Comparison of ENCODE assay signal across 8 cellular contexts in the genomic region with DNA sequence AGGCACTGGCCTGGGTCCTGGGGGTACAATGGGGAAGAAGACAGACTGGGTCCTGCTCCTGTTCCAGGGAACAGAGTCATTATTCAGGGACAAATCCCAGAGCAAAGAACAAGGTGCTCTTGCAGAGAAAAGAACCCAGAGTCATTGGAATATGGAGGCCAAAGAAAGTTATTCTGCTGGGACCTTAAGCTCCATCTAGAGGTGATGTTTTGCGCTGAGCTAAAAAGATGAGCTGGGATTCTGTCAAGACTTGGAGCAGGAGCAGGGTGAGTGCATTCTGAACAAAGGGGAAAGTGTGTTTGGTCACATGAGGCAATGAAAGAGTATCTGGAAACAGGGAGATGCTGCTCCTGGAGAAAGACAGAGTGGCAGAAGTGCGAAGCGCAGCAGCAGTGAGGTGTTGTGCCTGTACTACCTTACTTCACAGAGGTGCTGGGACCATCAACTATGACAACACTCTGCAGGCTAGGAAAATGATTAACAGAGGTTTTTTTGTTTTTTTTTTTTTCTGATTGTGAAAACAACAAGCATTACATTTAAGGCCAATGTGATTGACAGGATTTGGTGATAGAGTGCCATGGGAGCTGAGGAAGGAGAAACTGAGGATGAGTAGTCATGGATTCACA.
DNase-seq lines count a peak whose midpoint lies in the region; TF ChIP-seq lines count a peak whose summit lies in the region.
"Had no signal": no experiment of that assay in that cellular context is flagged by ENCODE, and none has a peak within 500 bp of the region (broad histone marks: within the 10 kb centered on the region; RNA-seq: fewer than 3 reads in every experiment).

No MANE protein-coding gene starts in this region.

- no peaks in the 10 kb centered on the region for H3K9me3 ChIP-seq in mammary epithelial cell (replicated peaks; ENCODE audit: insufficient read depth, low read length)

- dilution Hi-C loops in mammary epithelial cell (cut with HindIII; ENCODE audit: low sequenced_read_pairs) = no loop called here

- no peak overlapping the region for H2AFZ ChIP-seq in mammary epithelial cell (ENCODE audit: low read depth, low read length)

- no peaks in the 10 kb centered on the region for H3K36me3 Mint-ChIP-seq in nephron (ENCODE audit: low read depth)

- intact Hi-C loops in mammary epithelial cell (cut with micrococcal nuclease) = loop anchor here (1.0 kb wide), 1 partner anchor 144 kb away; no protein-coding TSS in a partner anchor

- TF ChIP-seq CTCF in GM12874 (IDR thresholded peaks at IDR 0.05; ENCODE audit: insufficient read depth, low read depth, low read length) = peak; percentile 50; the same call in 1 of the 2 replicates
- peak; percentile 42 to 68 for TF ChIP-seq CTCF in mammary epithelial cell (conservative IDR thresholded peaks at IDR 0.05 in 1 of 2, IDR thresholded peaks at IDR 0.05 in 1 of 2; ENCODE audit: extremely low read depth in 1 of 2, insufficient read depth in 1 of 2, low read depth in 1 of 2, low read length in 2 of 2)
- TF ChIP-seq CTCF in nephron (IDR thresholded peaks at IDR 0.05; ENCODE audit: unreplicated experiment in 3 of 3) = peak in 2 of 3 experiments; percentile 28 to 36

- no peaks in the 10 kb centered on the region for H3K4me1 Mint-ChIP-seq in nephron

- BruUV-seq in mammary epithelial cell (replicated peaks; lab: Mats Ljungman, UMichigan) = no TSS peak

- H4K20me1 ChIP-seq in mammary epithelial cell (ENCODE audit: insufficient read depth, low read length) = no peaks in the 10 kb centered on the region

- H3K36me3 ChIP-seq in mammary epithelial cell (ENCODE audit: insufficient read depth, low read length) = no peaks in the 10 kb centered on the region

- 93% methylated on average over 3 of the region's 3 CpGs for WGBS in mammary epithelial cell (ENCODE audit: low coverage, missing lambda C conversion rate)

- CTCF ChIA-PET in mammary epithelial cell (lab: Charles Lee; ENCODE audit: low non-redundant PET) = interaction anchor here (1.0 to 1.7 kb wide), 2 partner anchors 114 to 144 kb away, joined by 5 to 17 read pairs; no protein-coding TSS in a partner anchor

- no peak overlapping the region for H3K27ac ChIP-seq in mammary epithelial cell (ENCODE audit: insufficient read depth, low read depth, low read length)

- H3K27ac Mint-ChIP-seq in nephron = no peak overlapping the region

- H3K4me2 ChIP-seq in mammary epithelial cell (ENCODE audit: insufficient read depth, low read depth, low read length) = no peak overlapping the region

- H3K27me3 ChIP-seq in mammary epithelial cell (ENCODE audit: insufficient read depth, low read length) = no peaks in the 10 kb centered on the region

- peaks cover 13% of the 10 kb centered on the region for H3K27me3 Mint-ChIP-seq in nephron (ENCODE audit: low read depth)

- H3K9me3 Mint-ChIP-seq in nephron = peaks cover 6% of the 10 kb centered on the region

- DNase-seq in M059J (ENCODE audit: low read depth) (peak; percentile 25), mammary epithelial cell (peak; percentile 24), COLO668 (lab: John Stamatoyannopoulos, UW; ENCODE audit: unreplicated experiment) (no peak), dedifferentiated amniotic fluid mesenchymal stem cell (ENCODE audit: extremely low spot score) (no peak)
- no peak for DNase-seq in activated effector memory CD4-positive, alpha-beta T cell treated with anti-CD3 and anti-CD28 coated beads, Interleukin-2, amount 50 U/mL, for 16 hours
- DNase-seq: activated CD4-positive, CD25-positive, alpha-beta regulatory T cell treated with anti-CD3 and anti-CD28 coated beads, Interleukin-2, amount 50 U/mL, for 72 hours had no signal

- H3K4me3 Mint-ChIP-seq in nephron = no peak overlapping the region

- in situ Hi-C loops in mammary epithelial cell (cut with MboI; ENCODE audit: low sequenced_read_pairs in 2 of 2) = loop anchor here in 1 of 2 donors (10.0 kb wide), 1 partner anchor 144 kb away; no protein-coding TSS in a partner anchor

- no peaks in the 10 kb centered on the region for H3K79me2 ChIP-seq in mammary epithelial cell (ENCODE audit: insufficient read depth, low read length)

- H3K4me3 ChIP-seq in mammary epithelial cell (replicated peaks in 1 of 3; ENCODE audit: insufficient read depth in 1 of 3, low read depth in 2 of 3, low read length in 3 of 3) = no peak overlapping the region

- no peaks in the 10 kb centered on the region for H3K4me1 ChIP-seq in mammary epithelial cell (ENCODE audit: insufficient read depth, low read length)

- no peak overlapping the region for H3K9ac ChIP-seq in mammary epithelial cell (ENCODE audit: insufficient read depth, low read length)

Comparison
In these comparisons a context has a peak if more than half of its experiments do, and no peak if none do; other contexts are left out.
1. DNase-seq: peak in M059J (single experiment) and mammary epithelial cell (single experiment); none in COLO668 (single experiment), dedifferentiated amniotic fluid mesenchymal stem cell (single experiment) and activated effector memory CD4-positive, alpha-beta T cell treated with anti-CD3 and anti-CD28 coated beads, Interleukin-2, amount 50 U/mL, for 16 hours (single experiment).
2. Peak in every context shown above with its lines, with median percentiles within 50 percentile points of each other: CTCF ChIP-seq.